ENCODE assay signal across 18 cellular contexts in genomic region chrX:1196436-1196835, GRCh38. TPM values are rescaled to one million over a fixed set of nuclear protein-coding genes. Genes with fewer than 3 reads are reported as not detected.
"Had no signal": no experiment of that assay in that cellular context is flagged by ENCODE, and none has a peak within 500 bp of the region (broad histone marks: within the 10 kb centered on the region; RNA-seq: fewer than 3 reads in every experiment).

No MANE protein-coding gene starts in this region.

- DNase-seq: activated CD4-positive, alpha-beta T cell treated with anti-CD3 and anti-CD28 coated beads for 1 hour; activated CD4-positive, alpha-beta T cell treated with anti-CD3 and anti-CD28 coated beads, Interleukin-2, amount 50 U/mL, for 48 hours; activated gamma-delta T cell treated with Interleukin-2 at 50 U/mL for 16 hours; foreskin keratinocyte; hippocampal formation; midbrain; nephron progenitor cell; nucleus accumbens; SJCRH30; T-helper 17 cell; testis; upper lobe of left lung had no signal

- H3K27me3 Mint-ChIP-seq: T-helper 17 cell had no signal

- H3K4me3 Mint-ChIP-seq: nephron progenitor cell, T-helper 17 cell had no signal

- H3K27ac Mint-ChIP-seq: activated naive CD4-positive, alpha-beta T cell treated with anti-CD3 and anti-CD28 coated beads, Interleukin-2, amount 50 U/mL, for 72 hours; nephron progenitor cell; T-helper 17 cell had no signal

- H3K4me1 Mint-ChIP-seq: nephron progenitor cell, T-helper 17 cell had no signal

- ATAC-seq: activated naive CD4-positive, alpha-beta T cell treated with anti-CD3 and anti-CD28 coated beads, Interleukin-2, amount 50 U/mL, for 72 hours; foreskin keratinocyte; T-helper 17 cell had no signal

- H3K9me3 Mint-ChIP-seq: activated naive CD4-positive, alpha-beta T cell treated with anti-CD3 and anti-CD28 coated beads, Interleukin-2, amount 50 U/mL, for 72 hours had no signal

RNA-seq across cellular contexts. Expression of gene CRLF2, which starts 16.0 kb away (rescaled TPM):
- total RNA-seq: adrenal gland, cerebellum, fibroblast of lung, foreskin keratinocyte, lung microvascular endothelial cell, myocyte had no signal
